Comparison of ENCODE assay signal across 2 cellular contexts in genomic region chr4:158224318-158224717, GRCh38. TPM values are rescaled to one million over a fixed set of nuclear protein-coding genes. Genes with fewer than 3 reads are reported as not detected.
"Had no signal": no experiment of that assay in that cellular context is flagged by ENCODE, and none has a peak within 500 bp of the region (broad histone marks: within the 10 kb centered on the region; RNA-seq: fewer than 3 reads in every experiment).

No MANE protein-coding gene starts in this region.

RNA-seq across cellular contexts. Expression of gene TMEM144, which starts 14.0 kb away (rescaled TPM):
- total RNA-seq: naive thymus-derived CD8-positive, alpha-beta T cell had no signal
- polyA plus RNA-seq: naive thymus-derived CD8-positive, alpha-beta T cell had no signal

RNA-seq across cellular contexts. Expression of gene GASK1B, which starts 51.5 kb away (rescaled TPM):
- total RNA-seq: natural killer cell treated with Interleukin-12 subunit alpha and Interleukin-12 subunit beta and Interleukin-15 and Interleukin-18, amount 100 ng/mL, for 72 hours had no signal
- polyA plus RNA-seq: naive thymus-derived CD8-positive, alpha-beta T cell had no signal
